1 cellular context compared by ENCODE assay signal in the genomic region with DNA sequence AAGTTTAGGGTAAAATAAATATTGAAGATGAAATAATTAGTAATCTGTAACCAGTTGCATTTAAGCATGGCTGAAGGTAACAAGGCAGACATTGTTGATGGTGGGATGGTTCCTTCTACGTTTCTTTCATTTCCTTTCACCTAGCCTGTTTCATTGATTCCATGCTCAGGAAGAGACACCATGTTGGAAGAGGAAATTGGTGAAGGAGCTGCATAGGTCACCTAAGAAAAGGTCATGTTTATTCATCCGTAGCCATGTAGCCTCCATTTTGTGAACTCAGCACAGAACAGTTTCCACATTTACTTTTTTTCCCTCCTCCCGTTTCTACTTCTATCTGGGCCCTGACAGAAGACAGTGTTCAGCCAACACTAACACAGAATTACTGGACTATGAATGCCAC.
TF ChIP-seq lines count a peak whose summit lies in the region.

No MANE protein-coding gene starts in this region.

TF ChIP-seq in K562, 482 proteins besides CTCF, POLR2A, EP300 and RAD21:
- TF ChIP-seq ZNF146 (CRISPR knock-in tag; IDR thresholded peaks at IDR 0.05; ENCODE audit: unreplicated experiment) (no peak), FOXP1 (CRISPR knock-in tag; IDR thresholded peaks at IDR 0.05) (no peak), SLC30A9 (CRISPR knock-in tag; IDR thresholded peaks at IDR 0.05) (no peak), FUS (optimal IDR thresholded peaks at IDR 0.05; ENCODE audit: low read depth, low read length) (no peak), MEIS2 (IDR thresholded peaks at IDR 0.05; ENCODE audit: partially characterized antibody) (no peak), ZBTB7A (IDR thresholded peaks at IDR 0.05; ENCODE audit: borderline replicate concordance, control insufficient read depth, low read depth, low read length) (no peak), ZNF445 (CRISPR knock-in tag; IDR thresholded peaks at IDR 0.05; ENCODE audit: low read depth) (no peak), GATAD2B (IDR thresholded peaks at IDR 0.05; ENCODE audit: borderline replicate concordance) (no peak), FOXA3 (CRISPR knock-in tag; conservative IDR thresholded peaks at IDR 0.05 in 1 of 2, IDR thresholded peaks at IDR 0.05 in 1 of 2) (no peak), BMI1 (IDR thresholded peaks at IDR 0.05; ENCODE audit: low read length) (no peak), MCM2 (IDR thresholded peaks at IDR 0.05; ENCODE audit: low read depth) (no peak), DMBX1 (CRISPR knock-in tag; IDR thresholded peaks at IDR 0.05; ENCODE audit: borderline replicate concordance) (no peak)
- TF ChIP-seq, protein P1, sequence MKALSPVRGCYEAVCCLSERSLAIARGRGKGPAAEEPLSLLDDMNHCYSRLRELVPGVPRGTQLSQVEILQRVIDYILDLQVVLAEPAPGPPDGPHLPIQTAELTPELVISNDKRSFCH (CRISPR knock-in tag; IDR thresholded peaks at IDR 0.05) = no peak
- TF ChIP-seq, protein P1 (tag; IDR thresholded peaks at IDR 0.05) = no peak
